29 cellular contexts compared by ENCODE assay signal in genomic region chr15:60219841-60220240, GRCh38.
"Had no signal": no experiment of that assay in that cellular context is flagged by ENCODE, and none has a peak within 500 bp of the region (broad histone marks: within the 10 kb centered on the region; RNA-seq: fewer than 3 reads in every experiment).

No MANE protein-coding gene starts in this region.

- H3K9me3 ChIP-seq: body of pancreas had no signal

- ATAC-seq: activated CD4-positive, CD25-positive, alpha-beta regulatory T cell treated with anti-CD3 and anti-CD28 coated beads, Interleukin-2, amount 50 U/mL, for 24 hours; activated CD8-positive, alpha-beta T cell treated with anti-CD3 and anti-CD28 coated beads for 36 hours; activated T-cell treated with anti-CD3 and anti-CD28 coated beads, Interleukin-2, amount 50 U/mL, for 4 hours; activated T-helper 17 cell treated with anti-CD3 and anti-CD28 coated beads, Interleukin-2, amount 50 U/mL, for 72 hours; body of pancreas; effector memory CD8-positive, alpha-beta T cell; esophagus mucosa had no signal

- FAIRE-seq: colon, frontal cortex had no signal

- H3K27ac ChIP-seq: body of pancreas, epithelial cell of prostate, WERI-Rb-1 had no signal

- DNase-seq: activated B cell treated with CpG ODN at 0.5 μM for 24 hours; activated CD4-positive, alpha-beta T cell treated with anti-CD3 and anti-CD28 coated beads for 48 hours; activated CD4-positive, alpha-beta T cell treated with anti-CD3 and anti-CD28 coated beads, Interleukin-2, amount 50 U/mL, for 1 hour; activated CD4-positive, alpha-beta T cell treated with anti-CD3 and anti-CD28 coated beads, Interleukin-2, amount 50 U/mL, for 48 hours; activated CD8-positive, alpha-beta memory T cell treated with anti-CD3 and anti-CD28 coated beads for 24 hours; activated CD8-positive, alpha-beta T cell treated with anti-CD3 and anti-CD28 coated beads for 36 hours; activated effector memory CD4-positive, alpha-beta T cell treated with Interleukin-2 at 50 U/mL for 16 hours; activated gamma-delta T cell treated with Interleukin-2 at 50 U/mL for 16 hours; activated naive CD4-positive, alpha-beta T cell treated with anti-CD3 and anti-CD28 coated beads, Interleukin-2, amount 50 U/mL, for 16 hours; activated naive CD4-positive, alpha-beta T cell treated with Interleukin-2 at 50 U/mL for 16 hours; activated T-cell treated with anti-CD3 and anti-CD28 coated beads, Interleukin-2, amount 50 U/mL, for 4 hours; amniotic stem cell; anterior cingulate cortex; body of pancreas; caudate nucleus; cortex of kidney; dermis blood vessel endothelial cell; effector CD4-positive, alpha-beta T cell; effector memory CD8-positive, alpha-beta T cell; foreskin fibroblast; head of caudate nucleus; T1000; WERI-Rb-1 had no signal

- H3K4me3 ChIP-seq: body of pancreas had no signal

- H3K4me1 ChIP-seq: body of pancreas had no signal
